ENCODE assay signal across 25 cellular contexts in genomic region chr9:109031241-109031640, GRCh38. TPM values are rescaled to one million over a fixed set of nuclear protein-coding genes. Genes with fewer than 3 reads are reported as not detected.
DNase-seq lines count a peak whose midpoint lies in the region; ATAC-seq and TF ChIP-seq lines count a peak whose summit lies in the region.
"Had no signal": no experiment of that assay in that cellular context is flagged by ENCODE, and none has a peak within 500 bp of the region (broad histone marks: within the 10 kb centered on the region; RNA-seq: fewer than 3 reads in every experiment).

No MANE protein-coding gene starts in this region.

- WGBS in trophoblast cell (ENCODE audit: extremely low coverage, insufficient coverage, insufficient read length), result no CpG with 5 or more reads among the region's 3 CpGs

- H2AFZ ChIP-seq in trophoblast cell (ENCODE audit: insufficient read depth, low read length, poor library complexity), result no peak overlapping the region

- H3K18ac ChIP-seq in trophoblast cell (ENCODE audit: low read length), result no peak overlapping the region

- DNase-seq in HCEC 1CT (peak; percentile 67), RWPE1 (ENCODE audit: low spot score) (peak; percentile 36), skeletal muscle cell (ENCODE audit: low read depth) (peak; percentile 8), trophoblast cell (no peak), activated T-cell treated with anti-CD3 and anti-CD28 coated beads for 4 hours (no peak)
- DNase-seq: AML-193; CD4-positive, alpha-beta memory T cell; effector CD8-positive, alpha-beta T cell; Karpas-422; left colon; mesendoderm; NCI-H1105; NCI-H2029 treated with DMSO at 0.1 percent for 48 hours; NCI-H345; NCI-H748 treated with DMSO at 0.1 percent for 48 hours; OCI-M1; SHP77 treated with DMSO at 0.1 percent for 48 hours; sigmoid colon; stimulated activated naive CD8-positive, alpha-beta T cell treated with anti-CD3 and anti-CD28 coated beads, Interleukin-15, amount 100 ng/mL, for 72 hours; SW 1271; T1000; tibial artery had no signal

- no peaks in the 10 kb centered on the region for H3K4me1 ChIP-seq in trophoblast cell (ENCODE audit: control insufficient read depth in 1 of 2, insufficient read depth in 2 of 2, low read length in 2 of 2)

- H3K27me3 ChIP-seq in trophoblast cell (ENCODE audit: insufficient read depth, low read length), result no peaks in the 10 kb centered on the region
- H3K27me3 ChIP-seq: sigmoid colon, tibial artery had no signal

- H3K4me2 ChIP-seq in trophoblast cell (ENCODE audit: low read length), result no peak overlapping the region

- no peak overlapping the region for H3K23ac ChIP-seq in trophoblast cell (ENCODE audit: low read length)

- no peaks in the 10 kb centered on the region for H3K79me2 ChIP-seq in trophoblast cell (ENCODE audit: control insufficient read depth, insufficient read depth, low read length, poor library complexity)

- H3K79me1 ChIP-seq in trophoblast cell (ENCODE audit: low read length), result no peaks in the 10 kb centered on the region

- H3K4ac ChIP-seq in trophoblast cell (ENCODE audit: low read depth, low read length), result no peak overlapping the region

- POLR2A ChIA-PET in RWPE1 (lab: Yijun Ruan, JAX; ENCODE audit: low non-redundant PET), result no interaction called here

- H2BK12ac ChIP-seq in trophoblast cell (ENCODE audit: low read length), result no peak overlapping the region

- H4K8ac ChIP-seq in trophoblast cell (ENCODE audit: low read depth, low read length), result no peak overlapping the region

- H3K4me3 ChIP-seq in skeletal muscle cell (ENCODE audit: low read depth, low read length) (no peak overlapping the region), trophoblast cell (ENCODE audit: low read depth, low read length) (no peak overlapping the region)
- H3K4me3 ChIP-seq: sigmoid colon, tibial artery had no signal

- no peak overlapping the region for H2AK5ac ChIP-seq in trophoblast cell (ENCODE audit: low read length)

- ATAC-seq in esophagus mucosa (peak; percentile 44), GM21381 (IDR thresholded peaks at IDR 0.05; ENCODE audit: unreplicated experiment) (no peak)
- ATAC-seq: left colon; stimulated activated naive CD8-positive, alpha-beta T cell treated with anti-CD3 and anti-CD28 coated beads, Interleukin-15, amount 100 ng/mL, for 72 hours; WTC11 had no signal

- no peak overlapping the region for H2BK5ac ChIP-seq in trophoblast cell (ENCODE audit: low read depth, low read length, poor library complexity)

- no peaks in the 10 kb centered on the region for H3K9me3 ChIP-seq in trophoblast cell (ENCODE audit: insufficient read depth, low read depth, low read length)
- H3K9me3 ChIP-seq: sigmoid colon, tibial artery had no signal

- H3K14ac ChIP-seq in trophoblast cell (ENCODE audit: low read length), result no peak overlapping the region

- TF ChIP-seq CTCF in RWPE1 (conservative IDR thresholded peaks at IDR 0.05; ENCODE audit: low read depth), result no peak

- H4K12ac ChIP-seq in trophoblast cell (ENCODE audit: low read depth, low read length), result no peak overlapping the region

- CTCF ChIA-PET in RWPE1 (lab: Yijun Ruan, JAX), result no interaction called here

- no peak overlapping the region for H3K27ac ChIP-seq in RWPE1
- H3K27ac ChIP-seq in trophoblast cell (ENCODE audit: low read depth, low read length), result no peak overlapping the region
- H3K27ac ChIP-seq: sigmoid colon, tibial artery had no signal

- no peak overlapping the region for H3K9ac ChIP-seq in trophoblast cell (ENCODE audit: low read length)

- H4K91ac ChIP-seq in trophoblast cell (ENCODE audit: low read depth, low read length), result no peak overlapping the region

- peaks cover 9% of the 10 kb centered on the region in 2 experiments for H3K36me3 ChIP-seq in trophoblast cell (ENCODE audit: control insufficient read depth in 1 of 2, insufficient read depth in 2 of 2, low read length in 2 of 2)

- H2BK120ac ChIP-seq in trophoblast cell (ENCODE audit: insufficient read depth, low read length, poor library complexity), result no peak overlapping the region

RNA-seq across cellular contexts. Expression of gene CTNNAL1, which starts 17.9 kb away (rescaled TPM):
- total RNA-seq in esophagus mucosa, result 8.8 TPM
- polyA plus RNA-seq in trophoblast cell (2013), result 25.7 and 26.2 TPM in 2 replicates

Comparison
In these comparisons a context has a peak if more than half of its experiments do, and no peak if none do; other contexts are left out.
1. DNase-seq: peak in HCEC 1CT (single experiment), RWPE1 (single experiment) and skeletal muscle cell (single experiment); none in trophoblast cell (0 of 2) and activated T-cell treated with anti-CD3 and anti-CD28 coated beads for 4 hours (single experiment).